28 cellular contexts compared by ENCODE assay signal in genomic region chr21:21010228-21010627, GRCh38. TPM values are rescaled to one million over a fixed set of nuclear protein-coding genes. Genes with fewer than 3 reads are reported as not detected.
"Had no signal": no experiment of that assay in that cellular context is flagged by ENCODE, and none has a peak within 500 bp of the region (broad histone marks: within the 10 kb centered on the region; RNA-seq: fewer than 3 reads in every experiment).

No MANE protein-coding gene starts in this region.

- H3K27me3 ChIP-seq: neural progenitor cell, neutrophil, right atrium auricular region, suprapubic skin, tibial artery, upper lobe of right lung had no signal

- H3K36me3 ChIP-seq: left ventricle myocardium inferior, neural progenitor cell, neutrophil, right atrium auricular region, suprapubic skin, thoracic aorta, tibial artery, upper lobe of right lung had no signal

- H3K4me3 Mint-ChIP-seq: mesothelial cell of epicardium; naive B cell; natural killer cell; nephron progenitor cell; neural progenitor cell; stimulated activated naive CD8-positive, alpha-beta T cell treated with anti-CD3 and anti-CD28 coated beads, Interleukin-15, Interleukin-2, amounts not matched to agents 100 ng/mL and 50 ng/mL, for 24 hours had no signal

- DNase-seq: hippocampal formation; islet precursor cell; left ventricle myocardium inferior; mesendoderm; naive B cell; natural killer cell; nephron progenitor cell; occipital lobe; stimulated activated CD4-positive, alpha-beta T cell treated with anti-CD3 and anti-CD28 coated beads, Interleukin-12 subunit alpha, Interleukin-12 subunit beta, amount 100 ng/mL, for 4 hours; stimulated activated CD4-positive, alpha-beta T cell treated with anti-CD3 and anti-CD28 coated beads, Interleukin-15, amount 100 ng/mL, for 24 hours; stimulated activated CD4-positive, alpha-beta T cell treated with anti-CD3 and anti-CD28 coated beads, Interleukin-2, amount 100 ng/mL, for 24 hours; stimulated activated CD4-positive, alpha-beta T cell treated with anti-CD3 and anti-CD28 coated beads, Interleukin-4, amount 100 ng/mL, for 1 hour; stimulated activated naive CD4-positive, alpha-beta T cell; tibial artery; trophoblast cell; upper lobe of right lung had no signal

- H3K9ac ChIP-seq: neural progenitor cell, parathyroid adenoma had no signal

- H3K4me2 ChIP-seq: neural progenitor cell had no signal

- H3K9me3 Mint-ChIP-seq: nephron progenitor cell; neural progenitor cell; stimulated activated naive CD8-positive, alpha-beta T cell treated with anti-CD3 and anti-CD28 coated beads, Interleukin-15, Interleukin-2, amounts not matched to agents 100 ng/mL and 50 ng/mL, for 24 hours had no signal

- H3K9me3 ChIP-seq: left ventricle myocardium inferior, neutrophil, right atrium auricular region, suprapubic skin, thoracic aorta, tibial artery, upper lobe of right lung had no signal

- H3K27ac Mint-ChIP-seq: mesothelial cell of epicardium; naive B cell; natural killer cell; nephron progenitor cell; neural progenitor cell; progenitor cell of endocrine pancreas; stimulated activated naive CD8-positive, alpha-beta T cell treated with anti-CD3 and anti-CD28 coated beads, Interleukin-15, Interleukin-2, amounts not matched to agents 100 ng/mL and 50 ng/mL, for 24 hours had no signal

- H3K27ac ChIP-seq: left ventricle myocardium inferior, neural progenitor cell, neutrophil, parathyroid adenoma, right atrium auricular region, skin epidermis, suprapubic skin, thoracic aorta, tibial artery, upper lobe of right lung had no signal

- H3K36me3 Mint-ChIP-seq: natural killer cell, neural progenitor cell had no signal

- H3K27me3 Mint-ChIP-seq: naive B cell, progenitor cell of endocrine pancreas had no signal

- H3K4me3 ChIP-seq: left ventricle myocardium inferior, lung, neural progenitor cell, right atrium auricular region, skin epidermis, suprapubic skin, thoracic aorta, tibial artery, upper lobe of right lung had no signal

- H2AFZ ChIP-seq: parathyroid adenoma had no signal

- H3K4me1 ChIP-seq: left ventricle myocardium inferior, parathyroid adenoma, suprapubic skin, tibial artery, upper lobe of right lung had no signal

- ATAC-seq: natural killer cell, sciatic nerve, upper lobe of right lung had no signal

- H3K4me1 Mint-ChIP-seq: naive B cell, natural killer cell, nephron progenitor cell, neural progenitor cell had no signal

RNA-seq across cellular contexts. Expression of gene NCAM2, which starts 12.0 kb away (rescaled TPM):
- total RNA-seq: natural killer cell had no signal
